17 cellular contexts compared by ENCODE assay signal in genomic region chr5:176796411-176796810, GRCh38. TPM values are rescaled to one million over a fixed set of nuclear protein-coding genes. Genes with fewer than 3 reads are reported as not detected.
"Had no signal": no experiment of that assay in that cellular context is flagged by ENCODE, and none has a peak within 500 bp of the region (broad histone marks: within the 10 kb centered on the region; RNA-seq: fewer than 3 reads in every experiment).

No MANE protein-coding gene starts in this region.

- H3K4me1 ChIP-seq: ascending aorta, lower lobe of right lung, uterus had no signal

- H3K9me3 ChIP-seq: ascending aorta, lower lobe of right lung, uterus had no signal

- H3K4me3 ChIP-seq: ascending aorta, lower lobe of right lung, uterus had no signal

- ATAC-seq: activated CD4-positive, alpha-beta T cell treated with anti-CD3 and anti-CD28 coated beads for 36 hours; activated CD8-positive, alpha-beta T cell treated with anti-CD3 and anti-CD28 coated beads, Interleukin-2, amount 10 ng/mL, durations not matched to agents 7 days and 5 days; lower lobe of right lung had no signal

- H3K4me1 Mint-ChIP-seq: activated CD4-positive, alpha-beta T cell treated with anti-CD3 and anti-CD28 coated beads for 36 hours had no signal

- H3K36me3 ChIP-seq: ascending aorta, lower lobe of right lung, uterus had no signal

- H3K27ac ChIP-seq: ascending aorta, lower lobe of right lung, uterus, VCaP had no signal

- H3K27me3 ChIP-seq: ascending aorta had no signal

- H3K4me3 Mint-ChIP-seq: activated CD4-positive, alpha-beta T cell treated with anti-CD3 and anti-CD28 coated beads for 36 hours; activated CD8-positive, alpha-beta T cell treated with anti-CD3 and anti-CD28 coated beads, Interleukin-2, amount 10 ng/mL, durations not matched to agents 7 days and 5 days; activated T-helper 1 cell treated with anti-CD3 and anti-CD28 coated beads, Interleukin-12 subunit alpha, Interleukin-12 subunit beta, Interleukin-2, Interleukin-4 antibody, amounts not matched to agents 30 ng/mL and 10 ng/mL and 1 ng/mL, durations not matched to agents 14 hours and 24 hours and 36 hours had no signal

- H3K27ac Mint-ChIP-seq: activated CD4-positive, alpha-beta T cell treated with anti-CD3 and anti-CD28 coated beads for 36 hours; activated CD8-positive, alpha-beta T cell treated with anti-CD3 and anti-CD28 coated beads, Interleukin-2, amount 10 ng/mL, durations not matched to agents 7 days and 5 days; activated T-helper 1 cell treated with anti-CD3 and anti-CD28 coated beads, Interleukin-12 subunit alpha, Interleukin-12 subunit beta, Interleukin-2, Interleukin-4 antibody, amounts not matched to agents 30 ng/mL and 10 ng/mL and 1 ng/mL, durations not matched to agents 14 hours and 24 hours and 36 hours had no signal

- H3K9me3 Mint-ChIP-seq: activated T-helper 1 cell treated with anti-CD3 and anti-CD28 coated beads, Interleukin-12 subunit alpha, Interleukin-12 subunit beta, Interleukin-2, Interleukin-4 antibody, amounts not matched to agents 30 ng/mL and 10 ng/mL and 1 ng/mL, durations not matched to agents 14 hours and 24 hours and 36 hours had no signal

- DNase-seq: activated CD4-positive, alpha-beta T cell treated with anti-CD3 and anti-CD28 coated beads for 36 hours; activated CD8-positive, alpha-beta memory T cell treated with anti-CD3 and anti-CD28 coated beads, Interleukin-2, amount 50 U/mL, for 48 hours; activated CD8-positive, alpha-beta T cell treated with anti-CD3 and anti-CD28 coated beads, Interleukin-2, amount 10 ng/mL, durations not matched to agents 7 days and 5 days; activated naive CD4-positive, alpha-beta T cell; caudate nucleus; cortex of kidney; effector memory CD4-positive, alpha-beta T cell; hypothalamus; lower lobe of right lung; midbrain; stimulated activated CD4-positive, alpha-beta T cell treated with anti-CD3 and anti-CD28 coated beads, Interleukin-4, amount 100 ng/mL, for 4 hours; T1000; uterus had no signal

RNA-seq across cellular contexts. Expression of gene UNC5A, which starts 13.9 kb away (rescaled TPM):
- total RNA-seq: activated CD4-positive, alpha-beta T cell treated with anti-CD3 and anti-CD28 coated beads for 36 hours; activated CD8-positive, alpha-beta T cell treated with anti-CD3 and anti-CD28 coated beads, Interleukin-2, amount 10 ng/mL, durations not matched to agents 7 days and 5 days; activated T-helper 1 cell treated with anti-CD3 and anti-CD28 coated beads, Interleukin-12 subunit alpha, Interleukin-12 subunit beta, Interleukin-2, Interleukin-4 antibody, amounts not matched to agents 30 ng/mL and 10 ng/mL and 1 ng/mL, durations not matched to agents 14 hours and 24 hours and 36 hours; ascending aorta; skeletal muscle tissue had no signal
